Comparison of ENCODE assay signal across 1 cellular context in the genomic region with DNA sequence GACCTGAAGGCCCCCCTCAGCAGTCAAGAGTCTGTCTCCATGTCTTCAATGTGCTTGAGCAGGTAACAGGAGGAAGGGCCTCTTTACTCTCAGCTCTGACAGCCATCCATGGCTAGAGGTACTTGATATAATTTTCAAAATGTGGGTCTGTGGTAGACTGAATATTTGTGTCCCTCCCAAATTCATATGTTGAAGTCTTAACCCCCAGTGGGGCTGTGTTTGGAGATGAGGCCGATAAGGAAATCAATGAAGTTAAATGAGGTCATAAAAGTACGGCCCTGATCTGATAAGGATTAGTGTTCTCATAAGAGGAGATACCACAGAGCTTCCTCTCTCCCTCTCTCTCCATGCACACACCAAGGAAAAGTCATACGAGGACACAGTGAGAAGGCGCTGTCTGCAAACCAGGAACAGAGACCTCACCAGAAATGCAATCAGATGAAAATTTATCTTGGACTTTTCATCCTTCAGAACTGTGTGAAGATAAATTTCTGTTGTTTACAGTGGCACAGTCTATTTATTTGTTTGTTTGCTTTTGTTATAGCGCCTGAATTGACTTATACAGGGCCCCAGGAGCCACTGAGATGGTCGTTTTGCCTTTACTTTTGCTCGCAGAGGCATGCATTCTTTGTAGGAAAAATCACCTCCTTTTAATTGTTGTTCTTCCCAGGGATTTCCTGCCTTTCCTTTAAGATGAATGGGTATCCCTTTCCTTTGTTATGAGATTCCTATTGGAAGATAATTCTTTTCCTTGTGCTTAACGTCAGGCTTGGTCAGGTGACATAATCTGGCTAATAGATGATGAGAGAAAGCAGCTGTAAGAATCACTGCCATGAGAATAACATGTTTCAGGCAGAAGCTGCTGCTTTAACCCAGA.
TF ChIP-seq lines count a peak whose summit lies in the region.

No MANE protein-coding gene starts in this region.

TF ChIP-seq in GM23338, 12 proteins besides CTCF, POLR2A, EP300 and RAD21 (continued from another document):
- no peak for TF ChIP-seq NANOG (IDR thresholded peaks at IDR 0.05; ENCODE audit: borderline replicate concordance)
